In the genomic region with DNA sequence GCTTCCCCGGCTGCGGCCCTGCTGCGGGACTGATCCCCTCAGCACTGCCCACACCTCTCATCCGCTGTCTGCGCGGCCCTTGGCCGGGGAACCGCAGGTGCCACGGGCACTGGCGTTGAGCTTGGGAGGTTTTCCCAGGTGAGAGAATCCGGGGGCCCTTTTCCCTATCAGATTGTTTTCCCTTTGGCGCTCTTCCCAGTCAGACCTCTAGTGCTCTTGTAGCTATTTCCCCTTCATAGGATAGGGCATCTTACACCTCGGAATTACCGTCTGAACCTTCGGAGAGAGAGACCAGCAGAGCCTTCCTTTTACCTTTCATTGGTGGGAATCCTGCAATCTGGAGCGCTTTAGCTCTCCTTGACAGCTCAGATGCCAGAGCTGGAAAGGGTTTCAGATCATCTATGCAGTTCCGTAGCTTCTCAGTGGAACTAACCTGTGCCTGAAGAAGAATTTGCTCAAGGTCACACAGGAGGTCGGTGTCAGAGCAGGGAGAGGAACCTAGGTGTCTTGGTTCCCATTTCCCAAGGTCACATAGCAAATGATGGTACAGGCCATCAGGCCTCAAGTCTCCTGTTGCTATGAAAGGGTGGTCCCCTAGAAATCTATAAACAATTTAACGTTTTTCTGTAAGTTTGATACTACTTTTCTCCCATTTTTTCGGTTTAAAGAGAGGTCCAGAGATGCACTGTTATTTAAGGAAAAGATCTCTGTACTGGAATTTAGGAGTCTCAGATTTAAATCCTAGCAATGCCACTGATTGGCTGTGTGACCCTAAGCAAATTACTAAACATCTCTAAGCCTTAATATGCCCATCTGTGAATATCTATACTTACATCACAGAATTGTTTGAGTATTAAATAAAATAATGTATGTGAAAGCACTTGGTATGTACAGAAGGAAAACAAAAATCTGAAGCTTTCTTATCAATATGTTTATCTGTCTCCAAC, we compare ENCODE assay signal across 8 cellular contexts. TPM values are rescaled to one million over a fixed set of nuclear protein-coding genes. Genes with fewer than 3 reads are reported as not detected.
DNase-seq lines count a peak whose midpoint lies in the region; ATAC-seq, FAIRE-seq and TF ChIP-seq lines count a peak whose summit lies in the region.

No MANE protein-coding gene starts in this region.

- H3K4me3 ChIP-seq in GM12878, result peak overlapping the region; percentile 85

- H3K79me2 ChIP-seq in GM12878 (ENCODE audit: control insufficient read depth, insufficient read depth, low read length), result peaks cover 61% of the 10 kb centered on the region

- no peaks in the 10 kb centered on the region for H3K27me3 ChIP-seq in GM12878 (replicated peaks in 1 of 2; ENCODE audit: control insufficient read depth in 2 of 2, insufficient read depth in 2 of 2, low read length in 1 of 2)

- RAD21 ChIA-PET in GM12878 (lab: Charles Lee; ENCODE audit: unreplicated experiment), result interaction anchor here (0.6 to 7.3 kb wide), 9 partner anchors 10 to 238 kb away, joined by 3 to 53 read pairs (median 5); partner anchors contain the start of gene CIB2

- POLR2A ChIA-PET in GM12878 (lab: Charles Lee), result interaction anchor here (0.7 to 4.8 kb wide), 8 partner anchors 11 to 84 kb away, joined by 3 to 75 read pairs (median 6); no protein-coding TSS in a partner anchor

- intact Hi-C loops in GM12878 (cut with micrococcal nuclease; ENCODE audit: unreplicated experiment), result loop anchor here (2.0 kb wide), 2 partner anchors 17 to 19 kb away; partner anchors contain the start of gene CIB2

- H3K9me3 ChIP-seq in GM12878 (replicated peaks; ENCODE audit: control insufficient read depth, insufficient read depth, low read length), result no peaks in the 10 kb centered on the region

- TF ChIP-seq RAD21 in GM12878 (IDR thresholded peaks at IDR 0.05; ENCODE audit: insufficient read depth, low read depth, low read length), result no peak

- H3K4me1 ChIP-seq in GM12878 (ENCODE audit: control insufficient read depth, insufficient read depth, low read length), result peaks cover 13% of the 10 kb centered on the region

- no peaks in the 10 kb centered on the region for H4K20me1 ChIP-seq in GM12878 (ENCODE audit: control insufficient read depth, insufficient read depth)

- in situ Hi-C loops in ACHN (cut with HindIII; ENCODE audit: low pct_ligation_motif_present, low pct_unique_long_range_greater_than_20kb, low sequenced_read_pairs), result loop anchor here (25.0 kb wide), 1 partner anchor 112 kb away; the partner anchor contains the start of gene DNAJA4
- in situ Hi-C loops in GM12878 (cut with MboI), result loop anchor here (25.0 kb wide), 1 partner anchor 837 kb away; no protein-coding TSS in a partner anchor

- H2AFZ ChIP-seq in GM12878 (ENCODE audit: control insufficient read depth, low read depth, low read length), result peak overlapping the region; percentile 50

- FAIRE-seq in GM12878 (lab: Jason Lieb, UNC), result no peak

- TF ChIP-seq POLR2A in GM12878 (IDR thresholded peaks at IDR 0.05; ENCODE audit: low read depth, low read length), result no peak

- CTCF ChIA-PET in GM12878 (lab: Yijun Ruan, JAX), result interaction anchor here (1.1 to 4.5 kb wide), 8 partner anchors 18 to 45 kb away, joined by 3 to 38 read pairs (median 5); partner anchors contain the start of gene CIB2

- DNase-seq in ACHN (peak; percentile 16), NCI-H146 treated with DMSO at 0.1 percent for 48 hours (lab: John Stamatoyannopoulos, UW; ENCODE audit: unreplicated experiment) (peak; percentile 5), GM12878 (ENCODE audit: low read depth, low spot score) (no peak), kidney tubule cell (ENCODE audit: low spot score) (peak; percentile 37), superior temporal gyrus (ENCODE audit: extremely low spot score) (peak; percentile 43), SK-N-DZ (ENCODE audit: low spot score) (no peak)

- SMC1A ChIA-PET in GM12878 (lab: Charles Lee; ENCODE audit: uncharacterized antibody, unreplicated experiment), result interaction anchor here (0.9 to 8.2 kb wide), 9 partner anchors 8 to 82 kb away, joined by 3 to 152 read pairs (median 3); no protein-coding TSS in a partner anchor

- BruUV-seq in GM12878 (replicated peaks; lab: Mats Ljungman, UMichigan), result no TSS peak

- ATAC-seq in GM18873 (IDR thresholded peaks at IDR 0.05; ENCODE audit: low FRiP score, unreplicated experiment) (peak; percentile 15), GM12878 (peak; percentile 13), HG03521 (IDR thresholded peaks at IDR 0.05; ENCODE audit: unreplicated experiment) (no peak)

- peaks cover 0 to 2% of the 10 kb centered on the region in 2 experiments; a peak in 2 of 4 replicates for H3K36me3 ChIP-seq in GM12878 (ENCODE audit: control insufficient read depth in 2 of 2, insufficient read depth in 2 of 2, low read length in 1 of 2)

- peak overlapping the region; percentile 85 for H3K9ac ChIP-seq in GM12878 (ENCODE audit: control insufficient read depth, insufficient read depth, low read length)

- no peak for TF ChIP-seq EP300 in GM12878 (IDR thresholded peaks at IDR 0.05; ENCODE audit: borderline replicate concordance in 1 of 2, control insufficient read depth in 1 of 2, low read depth in 2 of 2, low read length in 2 of 2)

- peak overlapping the region; percentile 92 for H3K4me2 ChIP-seq in GM12878 (ENCODE audit: control insufficient read depth, insufficient read depth)

- 1% methylated on average over 20 of the region's 20 CpGs for WGBS in GM12878 (ENCODE audit: insufficient coverage, insufficient replicate concordance, low lambda C conversion rate, missing lambda C conversion rate)

- TF ChIP-seq CTCF in GM12878 (IDR thresholded peaks at IDR 0.05 in 2 of 3, conservative IDR thresholded peaks at IDR 0.05 in 1 of 3; ENCODE audit: control insufficient read depth in 2 of 3, extremely low read depth in 1 of 3, insufficient read depth in 1 of 3, low read depth in 3 of 3, low read length in 3 of 3), result no peak

- peak overlapping the region; percentile 82 for H3K27ac ChIP-seq in GM12878 (ENCODE audit: control insufficient read depth, insufficient read depth)

RNA-seq across cellular contexts. Expression of gene IDH3A, which starts 0.9 kb away (rescaled TPM):
- 101 and 106 TPM in 2 replicates for total RNA-seq in GM12878 (2013; cell fraction: nucleolus; rRNA removed)
- total RNA-seq in GM12878 (2014; rRNA removed) (83.9 and 99.1 TPM in 2 replicates), GM12878 (2014; rRNA removed; fragmentation: Illumina TruSeq; extraction: Trizol) (105 and 121 TPM in 2 replicates), GM12878 (2021) (175 and 193 TPM in 2 replicates)
- 56.2 TPM for polyA plus RNA-seq in GM12878 (2011; ENCODE audit: low read depth)
- polyA plus RNA-seq in GM12878 (2011; rRNA removed) (238 and 315 TPM in 2 replicates), GM12878 (2014; fragmentation: Illumina TruSeq; extraction: Trizol) (173 and 178 TPM in 2 replicates), GM12878 (2014; fragmentation: Nextera tagmentation; extraction: Ambion mirVana) (100 to 1,000 TPM; 197 to 231 TPM), GM12878 (2014; rRNA removed) (123 and 125 TPM in 2 replicates), GM12878 (2016; fragmentation: Nextera tagmentation; extraction: Ambion mirVana) (100 to 1,000 TPM; 245 to 254 TPM)
- polyA plus RNA-seq in GM12878 (2011; cell fraction: cytosol; rRNA removed), result 108 and 181 TPM in 2 replicates
- polyA plus RNA-seq in GM12878 (2011; cell fraction: nucleus; rRNA removed), result 117 and 147 TPM in 2 replicates
- polyA plus RNA-seq in GM12878 (2012), result 82.5 and 109 TPM in 2 replicates
- 172 and 266 TPM in 2 replicates for polyA minus RNA-seq in GM12878 (2011; rRNA and poly(A)+ RNA removed)
- polyA minus RNA-seq in GM12878 (2011; cell fraction: cytosol; rRNA and poly(A)+ RNA removed), result 75.4 and 97.9 TPM in 2 replicates
- 43.5 and 60.8 TPM in 2 replicates for polyA minus RNA-seq in GM12878 (2011; cell fraction: nucleus; rRNA and poly(A)+ RNA removed)
- polyA plus RNA-seq in SK-N-DZ (2014; cell fraction: cytosol; rRNA removed), result 21.2 and 24.0 TPM in 2 replicates
- 21.9 and 30.6 TPM in 2 replicates for polyA plus RNA-seq in SK-N-DZ (2014; cell fraction: nucleus; rRNA removed)

RNA-seq across cellular contexts. Expression of gene CIB2, which starts 18.8 kb away (rescaled TPM):
- total RNA-seq in GM12878 (2013; cell fraction: nucleolus; rRNA removed), result 0.69 and 1.5 TPM in 2 replicates
- 7.2 and 8.8 TPM in 2 replicates for total RNA-seq in GM12878 (2014; rRNA removed)
- total RNA-seq in GM12878 (2014; rRNA removed; fragmentation: Illumina TruSeq; extraction: Trizol), result 5.9 and 6.8 TPM in 2 replicates
- total RNA-seq in GM12878 (2021), result 6.9 and 7.2 TPM in 2 replicates
- 2.3 TPM for polyA plus RNA-seq in GM12878 (2011; ENCODE audit: low read depth)
- polyA plus RNA-seq in GM12878 (2011; rRNA removed), result 7.4 and 11.7 TPM in 2 replicates
- polyA plus RNA-seq in GM12878 (2011; cell fraction: cytosol; rRNA removed), result 7.8 and 10.2 TPM in 2 replicates
- 3.3 and 3.9 TPM in 2 replicates for polyA plus RNA-seq in GM12878 (2011; cell fraction: nucleus; rRNA removed)
- polyA plus RNA-seq in GM12878 (2012), result 3.1 and 3.4 TPM in 2 replicates
- 7.9 and 11.7 TPM in 2 replicates for polyA plus RNA-seq in GM12878 (2014; fragmentation: Illumina TruSeq; extraction: Trizol)
- polyA plus RNA-seq in GM12878 (2014; fragmentation: Nextera tagmentation; extraction: Ambion mirVana), result 1 to 10 TPM in 1 of 2 experiments, under 1 TPM in 1; 0.56 to 1.6 TPM
- 7.2 and 8.2 TPM in 2 replicates for polyA plus RNA-seq in GM12878 (2014; rRNA removed)
- 10 to 100 TPM in 1 of 2 experiments, 1 to 10 TPM in 1; 1.5 to 12.1 TPM for polyA plus RNA-seq in GM12878 (2016; fragmentation: Nextera tagmentation; extraction: Ambion mirVana)
- polyA minus RNA-seq in GM12878 (2011; rRNA and poly(A)+ RNA removed), result 10.4 and 22.3 TPM in 2 replicates
- 2.6 and 3.7 TPM in 2 replicates for polyA minus RNA-seq in GM12878 (2011; cell fraction: cytosol; rRNA and poly(A)+ RNA removed)
- polyA minus RNA-seq in GM12878 (2011; cell fraction: nucleus; rRNA and poly(A)+ RNA removed), result 0.73 and 1.2 TPM in 2 replicates
- polyA plus RNA-seq in SK-N-DZ (2014; cell fraction: cytosol; rRNA removed), result 47.9 and 55.2 TPM in 2 replicates
- polyA plus RNA-seq in SK-N-DZ (2014; cell fraction: nucleus; rRNA removed), result 21.6 and 26.8 TPM in 2 replicates

RNA-seq across cellular contexts. Expression of gene SH2D7, which starts 57.7 kb away (rescaled TPM):
- total RNA-seq in GM12878 (2013; cell fraction: nucleolus; rRNA removed), result not detected in 2 replicates
- total RNA-seq in GM12878 (2014; rRNA removed) (0.06 TPM in 1 of 2 replicates, not detected in the other), GM12878 (2014; rRNA removed; fragmentation: Illumina TruSeq; extraction: Trizol) (not detected in 2 replicates), GM12878 (2021) (0.08 TPM in 1 of 2 replicates, not detected in the other)
- polyA plus RNA-seq in GM12878 (2011; ENCODE audit: low read depth), result not detected
- polyA plus RNA-seq in GM12878 (2011; rRNA removed) (not detected in 2 replicates), GM12878 (2014; fragmentation: Illumina TruSeq; extraction: Trizol) (0.04 TPM in 1 of 2 replicates, not detected in the other), GM12878 (2014; fragmentation: Nextera tagmentation; extraction: Ambion mirVana) (not detected), GM12878 (2014; rRNA removed) (not detected in 2 replicates), GM12878 (2016; fragmentation: Nextera tagmentation; extraction: Ambion mirVana) (not detected)
- not detected in 2 replicates for polyA plus RNA-seq in GM12878 (2011; cell fraction: cytosol; rRNA removed)
- polyA plus RNA-seq in GM12878 (2011; cell fraction: nucleus; rRNA removed), result not detected in 2 replicates
- polyA plus RNA-seq in GM12878 (2012), result not detected in 2 replicates
- 0.10 and 0.15 TPM in 2 replicates for polyA minus RNA-seq in GM12878 (2011; rRNA and poly(A)+ RNA removed)
- polyA minus RNA-seq in GM12878 (2011; cell fraction: cytosol; rRNA and poly(A)+ RNA removed), result not detected in 2 replicates
- 0.12 TPM in 1 of 2 replicates, not detected in the other for polyA minus RNA-seq in GM12878 (2011; cell fraction: nucleus; rRNA and poly(A)+ RNA removed)
- polyA plus RNA-seq in SK-N-DZ (2014; cell fraction: cytosol; rRNA removed), result not detected in 2 replicates
- polyA plus RNA-seq in SK-N-DZ (2014; cell fraction: nucleus; rRNA removed), result not detected in 2 replicates

Comparison
In these comparisons a context has a peak if more than half of its experiments do, and no peak if none do; other contexts are left out.
1. DNase-seq: peak in ACHN (single experiment), NCI-H146 treated with DMSO at 0.1 percent for 48 hours (single experiment), kidney tubule cell (single experiment) and superior temporal gyrus (single experiment); none in GM12878 (single experiment) and SK-N-DZ (single experiment).